In genomic region chr10:33611423-33611822, GRCh38 we compare ENCODE assay signal across 25 cellular contexts.
"Had no signal": no experiment of that assay in that cellular context is flagged by ENCODE, and none has a peak within 500 bp of the region (broad histone marks: within the 10 kb centered on the region; RNA-seq: fewer than 3 reads in every experiment).

No MANE protein-coding gene starts in this region.

- H3K4me2 ChIP-seq: PC-9 had no signal

- H3K27me3 ChIP-seq: MG63, Peyer's patch, SJCRH30 had no signal

- H3K36me3 ChIP-seq: MG63, Peyer's patch, SJCRH30 had no signal

- H3K4me1 ChIP-seq: Peyer's patch, SJCRH30 had no signal

- H3K27ac ChIP-seq: PC-9, SJCRH30 had no signal

- H3K4me3 ChIP-seq: MG63, PC-9, Peyer's patch, SJCRH30 had no signal

- ATAC-seq: HepG2, Right ventricle myocardium inferior, SK-N-SH treated with all-trans-retinoic acid at 6 μM for 48 hours had no signal

- H3K9me3 ChIP-seq: MG63 had no signal

- DNase-seq: Karpas-422; KG1; NCI-H1092; NCI-H1105 treated with DMSO at 0.1 percent for 48 hours; NCI-H1417 treated with DMSO at 0.1 percent for 48 hours; NCI-H146; NCI-H1694 treated with DMSO at 0.1 percent for 48 hours; NCI-H1930; NCI-H2081; NCI-H2171; NCI-H226; NCI-H446; NCI-H510A; NCI-H524 treated with DMSO at 0.1 percent for 48 hours; NCI-H69; NCI-H774; NK-92 treated with Interleukin-12 subunit alpha and Interleukin-12 subunit beta, amount 100 ng/mL, for 24 hours; PC-9; Peyer's patch; SHP77 treated with DMSO at 0.1 percent for 48 hours; SJCRH30 had no signal

- H2AFZ ChIP-seq: PC-9 had no signal
